In genomic region chr17:47099987-47100711, GRCh38 we compare ENCODE assay signal across 8 cellular contexts.
DNase-seq lines count a peak whose midpoint lies in the region; TF ChIP-seq lines count a peak whose summit lies in the region.

No MANE protein-coding gene starts in this region.

- TF ChIP-seq POLR2A in stomach (IDR thresholded peaks at IDR 0.05): no peak

- H3K9me3 ChIP-seq in HAP-1 (no peaks in the 10 kb centered on the region), MG63 (no peaks in the 10 kb centered on the region), stomach (no peaks in the 10 kb centered on the region)

- H3K27me3 ChIP-seq in HAP-1 (ENCODE audit: low read depth) (no peaks in the 10 kb centered on the region), MG63 (no peaks in the 10 kb centered on the region), stomach (no peaks in the 10 kb centered on the region)

- H3K27ac ChIP-seq in stomach: peak overlapping the region; percentile 76 to 93 (median 78)

- intact Hi-C loops in stomach (cut with DNase I; ENCODE audit: low total_unique reads): no loop called here

- no peak for TF ChIP-seq CTCF in foreskin fibroblast (IDR thresholded peaks at IDR 0.05; ENCODE audit: low read depth, low read length)
- no peak for TF ChIP-seq CTCF in neural crest cell (conservative IDR thresholded peaks at IDR 0.05)
- TF ChIP-seq CTCF in stomach (IDR thresholded peaks at IDR 0.05): no peak

- no peaks in the 10 kb centered on the region for H3K27me3 Mint-ChIP-seq in neural crest cell (ENCODE audit: low read depth)

- H3K9me3 Mint-ChIP-seq in neural crest cell: peaks cover 4% of the 10 kb centered on the region

- peak overlapping the region; percentile 97 for H3K4me3 Mint-ChIP-seq in neural crest cell

- in situ Hi-C loops in G401 (cut with HindIII; ENCODE audit: low sequenced_read_pairs): no loop called here
- in situ Hi-C loops in HAP-1 (cut with MboI; ENCODE audit: low sequenced_read_pairs): no loop called here

- H3K4me1 ChIP-seq in HAP-1 (peaks cover 8% of the 10 kb centered on the region; the same call in 1 of the 2 replicates), stomach (peaks cover 9 to 31% (median 20%) of the 10 kb centered on the region in 4 donors)

- DNase-seq in G401 (ENCODE audit: low spot score) (peak; percentile 94), HAP-1 (ENCODE audit: low spot score in 2 of 2) (peak; percentile 77 to 95), MG63 (peak; percentile 94), SHP77 (lab: John Stamatoyannopoulos, UW) (peak; percentile 91 to 97), activated gamma-delta T cell (lab: John Stamatoyannopoulos, UW) (peak; percentile 63), foreskin fibroblast (peak; percentile 86 to 95), neural crest cell (ENCODE audit: low read depth, low spot score) (peak; percentile 90), stomach (peak; percentile 94)

- H3K4me3 ChIP-seq in HAP-1: peak overlapping the region; percentile 93
- H3K4me3 ChIP-seq in MG63: peak overlapping the region; percentile 82
- peak overlapping the region; percentile 69 to 75 for H3K4me3 ChIP-seq in foreskin fibroblast (ENCODE audit: low read depth in 1 of 2, low read length in 2 of 2)
- H3K4me3 ChIP-seq in stomach: peak overlapping the region; percentile 78 to 100 (median 96)

- TF ChIP-seq EP300 in stomach (IDR thresholded peaks at IDR 0.05): no peak

- 0 to 1% (median 1%) methylated on average over 20 to 42 of the region's 42 CpGs for WGBS in stomach, 5 donors

- H3K27ac Mint-ChIP-seq in neural crest cell (ENCODE audit: unreplicated experiment): peak overlapping the region; percentile 97

- H3K4me1 Mint-ChIP-seq in neural crest cell: peaks cover 15% of the 10 kb centered on the region

- peaks cover 3% of the 10 kb centered on the region; the same call in 1 of the 2 replicates for H3K36me3 ChIP-seq in HAP-1 (replicated peaks)
- H3K36me3 ChIP-seq in MG63: no peaks in the 10 kb centered on the region; the same call in 1 of the 2 replicates
- H3K36me3 ChIP-seq in stomach: no peaks in the 10 kb centered on the region

- no peaks in the 10 kb centered on the region for H3K36me3 Mint-ChIP-seq in neural crest cell (ENCODE audit: low read depth)

Comparison
In these comparisons a context has a peak if more than half of its experiments do, and no peak if none do; other contexts are left out.
1. Peak in every context shown above with its lines: DNase-seq, H3K4me3 ChIP-seq and H3K27ac ChIP-seq.